1 cellular context compared by ENCODE assay signal in genomic region chr19:9796113-9796773, GRCh38.
TF ChIP-seq lines count a peak whose summit lies in the region.

No MANE protein-coding gene starts in this region.

TF ChIP-seq in K562, 482 proteins besides CTCF, POLR2A, EP300 and RAD21 (continued from another document):
- TF ChIP-seq, protein P1, sequence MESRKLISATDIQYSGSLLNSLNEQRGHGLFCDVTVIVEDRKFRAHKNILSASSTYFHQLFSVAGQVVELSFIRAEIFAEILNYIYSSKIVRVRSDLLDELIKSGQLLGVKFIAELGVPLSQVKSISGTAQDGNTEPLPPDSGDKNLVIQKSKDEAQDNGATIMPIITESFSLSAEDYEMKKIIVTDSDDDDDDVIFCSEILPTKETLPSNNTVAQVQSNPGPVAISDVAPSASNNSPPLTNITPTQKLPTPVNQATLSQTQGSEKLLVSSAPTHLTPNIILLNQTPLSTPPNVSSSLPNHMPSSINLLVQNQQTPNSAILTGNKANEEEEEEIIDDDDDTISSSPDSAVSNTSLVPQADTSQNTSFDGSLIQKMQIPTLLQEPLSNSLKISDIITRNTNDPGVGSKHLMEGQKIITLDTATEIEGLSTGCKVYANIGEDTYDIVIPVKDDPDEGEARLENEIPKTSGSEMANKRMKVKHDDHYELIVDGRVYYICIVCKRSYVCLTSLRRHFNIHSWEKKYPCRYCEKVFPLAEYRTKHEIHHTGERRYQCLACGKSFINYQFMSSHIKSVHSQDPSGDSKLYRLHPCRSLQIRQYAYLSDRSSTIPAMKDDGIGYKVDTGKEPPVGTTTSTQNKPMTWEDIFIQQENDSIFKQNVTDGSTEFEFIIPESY (CRISPR knock-in tag; IDR thresholded peaks at IDR 0.05) = no peak
- 0 out of 4 replicates have a peak, but pooled peaks of 1 of the 2 experiments have one; percentile 49 for TF ChIP-seq MAZ (CRISPR knock-in tag; conservative IDR thresholded peaks at IDR 0.05 in 1 of 2, IDR thresholded peaks at IDR 0.05 in 1 of 2)
- TF ChIP-seq TEAD4 (IDR thresholded peaks at IDR 0.05; ENCODE audit: low read length) = no peak
- no peak for TF ChIP-seq TEAD4 (CRISPR knock-in tag; IDR thresholded peaks at IDR 0.05; ENCODE audit: borderline replicate concordance)
- no peak for TF ChIP-seq ZNF76 (CRISPR knock-in tag; IDR thresholded peaks at IDR 0.05; ENCODE audit: borderline replicate concordance)
- TF ChIP-seq GTF2A2 (tag; IDR thresholded peaks at IDR 0.05) = no peak
- no peak for TF ChIP-seq ZNF165 (CRISPR knock-in tag; IDR thresholded peaks at IDR 0.05; ENCODE audit: borderline replicate concordance)
- TF ChIP-seq JUND (IDR thresholded peaks at IDR 0.05; ENCODE audit: borderline replicate concordance, low read depth, low read length) = peak; percentile 21; the same call in 1 of the 2 replicates
- no peak for TF ChIP-seq JUND (tag; IDR thresholded peaks at IDR 0.05; ENCODE audit: borderline replicate concordance, low read depth, low read length)
- no peak for TF ChIP-seq ESRRA (IDR thresholded peaks at IDR 0.05; ENCODE audit: borderline replicate concordance, low read depth)
- TF ChIP-seq MTA1 (IDR thresholded peaks at IDR 0.05; ENCODE audit: borderline replicate concordance) = no peak
- TF ChIP-seq, protein P2, sequence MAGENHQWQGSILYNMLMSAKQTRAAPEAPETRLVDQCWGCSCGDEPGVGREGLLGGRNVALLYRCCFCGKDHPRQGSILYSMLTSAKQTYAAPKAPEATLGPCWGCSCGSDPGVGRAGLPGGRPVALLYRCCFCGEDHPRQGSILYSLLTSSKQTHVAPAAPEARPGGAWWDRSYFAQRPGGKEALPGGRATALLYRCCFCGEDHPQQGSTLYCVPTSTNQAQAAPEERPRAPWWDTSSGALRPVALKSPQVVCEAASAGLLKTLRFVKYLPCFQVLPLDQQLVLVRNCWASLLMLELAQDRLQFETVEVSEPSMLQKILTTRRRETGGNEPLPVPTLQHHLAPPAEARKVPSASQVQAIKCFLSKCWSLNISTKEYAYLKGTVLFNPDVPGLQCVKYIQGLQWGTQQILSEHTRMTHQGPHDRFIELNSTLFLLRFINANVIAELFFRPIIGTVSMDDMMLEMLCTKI (IDR thresholded peaks at IDR 0.05; ENCODE audit: partially characterized antibody) = no peak
- no peak for TF ChIP-seq ZNF561 (CRISPR knock-in tag; conservative IDR thresholded peaks at IDR 0.05)
- no peak for TF ChIP-seq RBM34 (IDR thresholded peaks at IDR 0.05; ENCODE audit: borderline replicate concordance, insufficient read depth, low read length)
- TF ChIP-seq HSF4 (CRISPR knock-in tag; IDR thresholded peaks at IDR 0.05; ENCODE audit: borderline replicate concordance) = no peak
- no peak for TF ChIP-seq KLF16 (IDR thresholded peaks at IDR 0.05)
- TF ChIP-seq, protein P3, sequence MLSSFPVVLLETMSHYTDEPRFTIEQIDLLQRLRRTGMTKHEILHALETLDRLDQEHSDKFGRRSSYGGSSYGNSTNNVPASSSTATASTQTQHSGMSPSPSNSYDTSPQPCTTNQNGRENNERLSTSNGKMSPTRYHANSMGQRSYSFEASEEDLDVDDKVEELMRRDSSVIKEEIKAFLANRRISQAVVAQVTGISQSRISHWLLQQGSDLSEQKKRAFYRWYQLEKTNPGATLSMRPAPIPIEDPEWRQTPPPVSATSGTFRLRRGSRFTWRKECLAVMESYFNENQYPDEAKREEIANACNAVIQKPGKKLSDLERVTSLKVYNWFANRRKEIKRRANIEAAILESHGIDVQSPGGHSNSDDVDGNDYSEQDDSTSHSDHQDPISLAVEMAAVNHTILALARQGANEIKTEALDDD (IDR thresholded peaks at IDR 0.05) = peak; percentile 74; the same call in 1 of the 2 replicates
- no peak for TF ChIP-seq MED1 (CRISPR knock-in tag; IDR thresholded peaks at IDR 0.05; ENCODE audit: borderline replicate concordance)
- TF ChIP-seq, protein P4, sequence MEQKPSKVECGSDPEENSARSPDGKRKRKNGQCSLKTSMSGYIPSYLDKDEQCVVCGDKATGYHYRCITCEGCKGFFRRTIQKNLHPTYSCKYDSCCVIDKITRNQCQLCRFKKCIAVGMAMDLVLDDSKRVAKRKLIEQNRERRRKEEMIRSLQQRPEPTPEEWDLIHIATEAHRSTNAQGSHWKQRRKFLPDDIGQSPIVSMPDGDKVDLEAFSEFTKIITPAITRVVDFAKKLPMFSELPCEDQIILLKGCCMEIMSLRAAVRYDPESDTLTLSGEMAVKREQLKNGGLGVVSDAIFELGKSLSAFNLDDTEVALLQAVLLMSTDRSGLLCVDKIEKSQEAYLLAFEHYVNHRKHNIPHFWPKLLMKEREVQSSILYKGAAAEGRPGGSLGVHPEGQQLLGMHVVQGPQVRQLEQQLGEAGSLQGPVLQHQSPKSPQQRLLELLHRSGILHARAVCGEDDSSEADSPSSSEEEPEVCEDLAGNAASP (IDR thresholded peaks at IDR 0.05) = no peak
